14 cellular contexts compared by ENCODE assay signal in the genomic region with DNA sequence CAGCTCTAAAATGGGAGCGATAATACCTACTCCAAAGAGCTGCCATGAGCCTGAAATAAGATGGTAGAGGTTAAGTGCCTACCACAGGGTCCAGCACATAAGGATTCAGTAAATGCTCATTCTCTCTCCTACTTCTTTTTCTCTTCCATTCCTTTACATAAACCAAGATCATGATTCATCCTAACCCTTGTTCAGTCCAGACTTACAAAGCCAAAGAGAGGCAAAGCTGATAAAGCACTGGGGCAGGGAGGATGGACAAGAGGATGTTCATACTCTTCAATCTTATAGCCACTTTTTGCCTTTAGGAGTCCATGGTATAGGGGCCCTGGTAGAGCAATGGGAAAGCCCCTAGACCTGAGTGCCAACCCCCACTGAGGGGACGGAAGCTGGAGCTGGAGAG.
DNase-seq lines count a peak whose midpoint lies in the region; TF ChIP-seq lines count a peak whose summit lies in the region.
"Had no signal": no experiment of that assay in that cellular context is flagged by ENCODE, and none has a peak within 500 bp of the region (broad histone marks: within the 10 kb centered on the region; RNA-seq: fewer than 3 reads in every experiment).

No MANE protein-coding gene starts in this region.

- H3K79me2 ChIP-seq in OCI-LY3 (ENCODE audit: low read length) (no peaks in the 10 kb centered on the region), osteoblast (ENCODE audit: insufficient read depth, low read length) (no peaks in the 10 kb centered on the region)

- DNase-seq in endodermal cell: peak; percentile 41
- peak; percentile 56 for DNase-seq in osteoblast (ENCODE audit: insufficient read length, low spot score, missing footprints)
- no peak for DNase-seq in NCI-H1436 (lab: John Stamatoyannopoulos, UW)
- DNase-seq in NCI-H1436 treated with DMSO at 0.1 percent for 48 hours (lab: John Stamatoyannopoulos, UW): no peak
- no peak for DNase-seq in NCI-H1694 (lab: John Stamatoyannopoulos, UW)
- DNase-seq: ACHN; CD8-positive, alpha-beta T cell; COR-L47; DND-41 had no signal

- peak overlapping the region in 4 of 11 experiments; percentile 41 to 59 (median 46); a peak in 6 of 22 replicates for H3K9ac ChIP-seq in BLaER1 treated with 17β-estradiol and CSF1 and Interleukin-3, amounts not matched to agents 10 nM and 100 nM
- H3K9ac ChIP-seq in OCI-LY3 (ENCODE audit: low read length) (no peak overlapping the region), endodermal cell (ENCODE audit: extremely low read depth, low read length, poor library complexity, severe bottlenecking) (no peak overlapping the region)

- peaks cover 6% of the 10 kb centered on the region for H3K27me3 Mint-ChIP-seq in endodermal cell (ENCODE audit: insufficient read depth)

- H3K4me1 ChIP-seq in BLaER1 treated with 17β-estradiol and CSF1 and Interleukin-3, amounts not matched to agents 10 nM and 100 nM: peaks cover 8 to 26% (median 22%) of the 10 kb centered on the region in 10 experiments
- no peaks in the 10 kb centered on the region for H3K4me1 ChIP-seq in OCI-LY3 (ENCODE audit: low read length)
- peaks cover 3% of the 10 kb centered on the region for H3K4me1 ChIP-seq in endodermal cell (ENCODE audit: control insufficient read depth, insufficient read depth, low read length)
- peaks cover 11% of the 10 kb centered on the region for H3K4me1 ChIP-seq in osteoblast (ENCODE audit: insufficient read depth, low read length)

- H3K4me2 ChIP-seq in BLaER1 treated with 17β-estradiol and CSF1 and Interleukin-3, amounts not matched to agents 10 nM and 100 nM: peak overlapping the region in 10 of 11 experiments; percentile 44 to 93 (median 66); a peak in 19 of 22 replicates
- H3K4me2 ChIP-seq in OCI-LY3 (ENCODE audit: low read length): peak overlapping the region; percentile 2; the same call in 1 of the 2 replicates
- no peak overlapping the region for H3K4me2 ChIP-seq in osteoblast (ENCODE audit: insufficient read depth, low read length)

- no peaks in the 10 kb centered on the region for H3K9me3 Mint-ChIP-seq in endodermal cell
- H3K9me3 Mint-ChIP-seq: CD8-positive, alpha-beta T cell had no signal

- no peak overlapping the region for H3K27ac Mint-ChIP-seq in endodermal cell
- H3K27ac Mint-ChIP-seq: B cell; CD14-positive monocyte; CD8-positive, alpha-beta T cell had no signal

- H3K36me3 ChIP-seq in BLaER1 treated with 17β-estradiol and CSF1 and Interleukin-3, amounts not matched to agents 10 nM and 100 nM: no peaks in the 10 kb centered on the region
- H3K36me3 ChIP-seq in OCI-LY3 (replicated peaks; ENCODE audit: low read depth, low read length) (no peaks in the 10 kb centered on the region), endodermal cell (ENCODE audit: control insufficient read depth, insufficient read depth, low read length) (no peaks in the 10 kb centered on the region), osteoblast (ENCODE audit: insufficient read depth, low read length) (no peaks in the 10 kb centered on the region)

- H3K4me3 ChIP-seq in BLaER1 treated with 17β-estradiol and CSF1 and Interleukin-3, amounts not matched to agents 10 nM and 100 nM: no peak overlapping the region
- H3K4me3 ChIP-seq in OCI-LY3 (ENCODE audit: low read length) (no peak overlapping the region), endodermal cell (ENCODE audit: low read length) (no peak overlapping the region), osteoblast (ENCODE audit: insufficient read depth, low read length) (no peak overlapping the region)

- H3K4me1 Mint-ChIP-seq in endodermal cell: peaks cover 9% of the 10 kb centered on the region
- H3K4me1 Mint-ChIP-seq: B cell had no signal

- no peaks in the 10 kb centered on the region for H3K27me3 ChIP-seq in BLaER1 treated with 17β-estradiol and CSF1 and Interleukin-3, amounts not matched to agents 10 nM and 100 nM
- no peaks in the 10 kb centered on the region for H3K27me3 ChIP-seq in OCI-LY3 (ENCODE audit: low read depth, low read length)
- H3K27me3 ChIP-seq in endodermal cell (ENCODE audit: control insufficient read depth, insufficient read depth, low read length, poor library complexity, severe bottlenecking): no peaks in the 10 kb centered on the region
- no peaks in the 10 kb centered on the region for H3K27me3 ChIP-seq in osteoblast (ENCODE audit: insufficient read depth, low read length)

- peak overlapping the region in 4 of 11 experiments; percentile 27 to 53 (median 44); a peak in 4 of 22 replicates for H3K27ac ChIP-seq in BLaER1 treated with 17β-estradiol and CSF1 and Interleukin-3, amounts not matched to agents 10 nM and 100 nM
- no peak overlapping the region for H3K27ac ChIP-seq in OCI-LY3 (ENCODE audit: low read length)
- H3K27ac ChIP-seq in endodermal cell (ENCODE audit: low read depth, low read length): no peak overlapping the region
- no peak overlapping the region for H3K27ac ChIP-seq in osteoblast (ENCODE audit: low read depth, low read length)

- no peaks in the 10 kb centered on the region for H3K9me3 ChIP-seq in BLaER1 treated with 17β-estradiol and CSF1 and Interleukin-3, amounts not matched to agents 10 nM and 100 nM (replicated peaks in 1 of 11)
- H3K9me3 ChIP-seq in OCI-LY3 (ENCODE audit: insufficient read depth, low read length): no peaks in the 10 kb centered on the region
- no peaks in the 10 kb centered on the region for H3K9me3 ChIP-seq in endodermal cell (ENCODE audit: control insufficient read depth, low read length)
- H3K9me3 ChIP-seq in osteoblast (ENCODE audit: low read depth, low read length): no peaks in the 10 kb centered on the region

- 99% methylated on average over 2 of the region's 2 CpGs; no CpG with 5 or more reads in 1 of the 2 experiments for WGBS in endodermal cell (ENCODE audit: insufficient coverage in 1 of 2, insufficient read length in 1 of 2), 2 experiments

- TF ChIP-seq CTCF in OCI-LY3 (IDR thresholded peaks at IDR 0.05; ENCODE audit: low read depth, low read length) (no peak), endodermal cell (conservative IDR thresholded peaks at IDR 0.05) (no peak), osteoblast (IDR thresholded peaks at IDR 0.05; ENCODE audit: extremely low read depth, low read depth, low read length) (no peak)

- H2AFZ ChIP-seq in OCI-LY3 (ENCODE audit: low read depth, low read length) (no peak overlapping the region), osteoblast (ENCODE audit: low read length) (no peak overlapping the region)

- H3K4me3 Mint-ChIP-seq in endodermal cell: no peak overlapping the region
- H3K4me3 Mint-ChIP-seq: B cell; CD14-positive monocyte; CD8-positive, alpha-beta T cell; IgD-negative memory B cell had no signal

- no peaks in the 10 kb centered on the region for H4K20me1 ChIP-seq in BLaER1 treated with 17β-estradiol and CSF1 and Interleukin-3, amounts not matched to agents 10 nM and 100 nM
- H4K20me1 ChIP-seq in OCI-LY3 (ENCODE audit: insufficient read depth, low read length) (no peaks in the 10 kb centered on the region), osteoblast (ENCODE audit: insufficient read depth, low read length) (no peaks in the 10 kb centered on the region)

- H3K36me3 Mint-ChIP-seq in endodermal cell (ENCODE audit: low read depth): no peaks in the 10 kb centered on the region
- H3K36me3 Mint-ChIP-seq: CD14-positive monocyte; CD8-positive, alpha-beta T cell had no signal

Comparison
In these comparisons a context has a peak if more than half of its experiments do, and no peak if none do; other contexts are left out.
1. DNase-seq: peak in endodermal cell (single experiment) and osteoblast (single experiment); none in NCI-H1436 (single experiment), NCI-H1436 treated with DMSO at 0.1 percent for 48 hours (single experiment) and NCI-H1694 (single experiment).